ENCODE assay signal across 35 cellular contexts in genomic region chr2:164146478-164146877, GRCh38.
A peak's percentile ranks its signal among the peaks of the same experiment; 100 is the strongest.
DNase-seq lines count a peak whose midpoint lies in the region; ATAC-seq, FAIRE-seq and TF ChIP-seq lines count a peak whose summit lies in the region.
"Had no signal": no experiment of that assay in that cellular context is flagged by ENCODE, and none has a peak within 500 bp of the region (broad histone marks: within the 10 kb centered on the region; RNA-seq: fewer than 3 reads in every experiment).

No MANE protein-coding gene starts in this region.

- H3K4me2 ChIP-seq in MM.1S (ENCODE audit: low read depth, low read length): peak overlapping the region; percentile 68

- no peak overlapping the region for H3K9ac ChIP-seq in MM.1S (ENCODE audit: low read length)

- H3K36me3 ChIP-seq in MM.1S (replicated peaks; ENCODE audit: insufficient read depth, low read length) (no peaks in the 10 kb centered on the region), bronchial epithelial cell (ENCODE audit: control insufficient read depth, insufficient read depth, low read length) (no peaks in the 10 kb centered on the region)
- H3K36me3 ChIP-seq: BE2C, esophagus muscularis mucosa, gastrocnemius medialis, HAP-1, right lobe of liver, uterus had no signal

- peak overlapping the region; percentile 70; the same call in 1 of the 2 replicates for H3K27ac ChIP-seq in MM.1S (ENCODE audit: low read length)
- H3K27ac ChIP-seq: esophagus muscularis mucosa, gastrocnemius medialis, right lobe of liver, SK-N-MC, uterus had no signal

- no peak for ATAC-seq in HG02642 (IDR thresholded peaks at IDR 0.05; ENCODE audit: poor library complexity, unreplicated experiment)
- no peak for ATAC-seq in HG02798 (IDR thresholded peaks at IDR 0.05; ENCODE audit: poor library complexity, unreplicated experiment)
- ATAC-seq in left lobe of liver: no peak
- ATAC-seq: CD8-positive, alpha-beta T cell; gastrocnemius medialis; naive thymus-derived CD8-positive, alpha-beta T cell; right lobe of liver; stimulated activated naive CD8-positive, alpha-beta T cell treated with anti-CD3 and anti-CD28 coated beads, Interleukin-15, amount 100 ng/mL, for 72 hours had no signal

- no peaks in the 10 kb centered on the region for H3K27me3 ChIP-seq in MM.1S (replicated peaks; ENCODE audit: insufficient read depth, low read length)
- H3K27me3 ChIP-seq in bronchial epithelial cell (ENCODE audit: control insufficient read depth, insufficient read depth, low read length): no peaks in the 10 kb centered on the region
- H3K27me3 ChIP-seq: BE2C, esophagus muscularis mucosa, gastrocnemius medialis, right lobe of liver, uterus had no signal

- FAIRE-seq in bronchial epithelial cell (lab: Jason Lieb, UNC): no peak
- FAIRE-seq: GM12891 had no signal

- no peaks in the 10 kb centered on the region for H3K9me3 ChIP-seq in MM.1S (replicated peaks; ENCODE audit: insufficient read depth, low read length)
- H3K9me3 ChIP-seq: BE2C, esophagus muscularis mucosa, gastrocnemius medialis, HAP-1, right lobe of liver, uterus had no signal

- H4K20me1 ChIP-seq in MM.1S (ENCODE audit: insufficient read depth, low read length): no peaks in the 10 kb centered on the region

- H3K4me3 ChIP-seq in MM.1S (ENCODE audit: low read length) (no peak overlapping the region), bronchial epithelial cell (ENCODE audit: low read depth, low read length) (no peak overlapping the region)
- H3K4me3 ChIP-seq: esophagus muscularis mucosa, gastrocnemius medialis, HAP-1, lung, right lobe of liver, SK-N-MC, uterus had no signal

- peaks cover 23% of the 10 kb centered on the region for H3K4me1 ChIP-seq in MM.1S (ENCODE audit: low read length)
- H3K4me1 ChIP-seq: BE2C, esophagus muscularis mucosa, gastrocnemius medialis, HAP-1, right lobe of liver, uterus had no signal

- DNase-seq in ELR (ENCODE audit: low read depth): peak; percentile 57
- DNase-seq in MM.1S: peak; percentile 30
- peak; percentile 39 for DNase-seq in bronchial epithelial cell (ENCODE audit: low read depth)
- peak; percentile 5 for DNase-seq in kidney tubule cell (ENCODE audit: low spot score)
- no peak for DNase-seq in left lobe of liver (ENCODE audit: low spot score)
- DNase-seq: ACHN; activated B cell treated with CpG ODN at 0.5 μM for 24 hours; activated CD4-positive, alpha-beta T cell treated with anti-CD3 and anti-CD28 coated beads, Interleukin-2, amount 10 ng/mL, durations not matched to agents 7 days and 5 days; activated effector memory CD4-positive, alpha-beta T cell treated with anti-CD3 and anti-CD28 coated beads, Interleukin-2, amount 50 U/mL, for 16 hours; activated naive CD8-positive, alpha-beta T cell treated with anti-CD3 and anti-CD28 coated beads for 36 hours; activated T-cell treated with anti-CD3 and anti-CD28 coated beads, Interleukin-2, amount 50 U/mL, for 1 hour; anterior cingulate cortex; BE2C; caudate nucleus; CD8-positive, alpha-beta T cell; endodermal cell; gastrocnemius medialis; KBM-7; MV-4-11; naive thymus-derived CD8-positive, alpha-beta T cell; NCI-H146; NCI-H510A; nucleus accumbens; OCI-M1; right lobe of liver; stimulated activated naive CD8-positive, alpha-beta T cell treated with anti-CD3 and anti-CD28 coated beads, Interleukin-15, amount 100 ng/mL, for 72 hours; T-helper 1 cell; uterus had no signal

- TF ChIP-seq CTCF in MM.1S (IDR thresholded peaks at IDR 0.05; ENCODE audit: low read length): no peak
- no peak for TF ChIP-seq CTCF in bronchial epithelial cell (IDR thresholded peaks at IDR 0.05; ENCODE audit: insufficient read depth, low read length, severe bottlenecking)

- H3K9me2 ChIP-seq in MM.1S (replicated peaks; ENCODE audit: insufficient read depth, low read length): no peaks in the 10 kb centered on the region

- H3K79me2 ChIP-seq in MM.1S (ENCODE audit: low read length): no peaks in the 10 kb centered on the region

- H3F3A ChIP-seq in MM.1S (ENCODE audit: insufficient read depth, low read length): peaks cover 14% of the 10 kb centered on the region

- H2AFZ ChIP-seq in MM.1S (ENCODE audit: low read length): 0 out of 2 replicates have a peak overlapping the region, but pooled peaks have one; percentile 1
